20 cellular contexts compared by ENCODE assay signal in the genomic region with DNA sequence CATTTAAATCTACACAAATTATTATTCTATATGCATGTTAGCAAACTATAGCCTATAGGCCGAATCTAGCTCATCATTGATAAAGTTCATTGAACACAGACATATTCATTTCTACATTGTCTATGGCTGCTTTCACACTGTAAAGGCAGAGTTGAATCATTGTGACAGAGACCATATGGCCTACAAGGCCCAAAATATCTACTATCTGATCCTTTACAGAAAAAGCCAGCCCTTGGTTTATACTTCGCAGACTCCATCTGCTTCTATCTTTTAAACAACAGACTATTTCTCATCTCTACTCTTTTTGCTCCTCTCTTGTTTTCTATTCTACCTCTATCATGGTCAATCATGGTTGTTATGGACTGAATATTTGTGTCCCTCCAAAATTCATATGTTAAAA.
DNase-seq lines count a peak whose midpoint lies in the region; ATAC-seq and TF ChIP-seq lines count a peak whose summit lies in the region.
"Had no signal": no experiment of that assay in that cellular context is flagged by ENCODE, and none has a peak within 500 bp of the region (broad histone marks: within the 10 kb centered on the region; RNA-seq: fewer than 3 reads in every experiment).

No MANE protein-coding gene starts in this region.

- H3K36me3 Mint-ChIP-seq in activated T-cell treated with anti-CD3 and anti-CD28 coated beads, Interleukin-2, amount 50 U/mL, for 24 hours (ENCODE audit: low read depth), result no peaks in the 10 kb centered on the region
- H3K36me3 Mint-ChIP-seq: CD4-positive, CD25-positive, alpha-beta regulatory T cell; CD8-positive, alpha-beta T cell had no signal

- TF ChIP-seq CTCF in right lobe of liver (IDR thresholded peaks at IDR 0.05), result no peak

- no peaks in the 10 kb centered on the region for H3K4me1 Mint-ChIP-seq in activated T-cell treated with anti-CD3 and anti-CD28 coated beads, Interleukin-2, amount 50 U/mL, for 24 hours (ENCODE audit: low read depth)
- H3K4me1 Mint-ChIP-seq: B cell; CD4-positive, CD25-positive, alpha-beta regulatory T cell had no signal

- no peak overlapping the region for H3K27ac Mint-ChIP-seq in activated T-cell treated with anti-CD3 and anti-CD28 coated beads, Interleukin-2, amount 50 U/mL, for 24 hours
- H3K27ac Mint-ChIP-seq: B cell; CD4-positive, CD25-positive, alpha-beta regulatory T cell; CD8-positive, alpha-beta T cell had no signal

- DNase-seq in DMS 273 (lab: John Stamatoyannopoulos, UW; ENCODE audit: unreplicated experiment) (peak; percentile 7), DMS 273 treated with DMSO at 0.1 percent for 48 hours (lab: John Stamatoyannopoulos, UW) (no peak), NCI-H1694 (lab: John Stamatoyannopoulos, UW) (peak; percentile 60), NCI-H82 treated with DMSO at 0.1 percent for 48 hours (lab: John Stamatoyannopoulos, UW; ENCODE audit: unreplicated experiment) (peak; percentile 99), cerebellum (ENCODE audit: low spot score) (peak; percentile 34), right lobe of liver (no peak), NCI-H2029 treated with DMSO at 0.1 percent for 48 hours (lab: John Stamatoyannopoulos, UW) (no peak)
- no peak for DNase-seq in activated T-cell treated with anti-CD3 and anti-CD28 coated beads, Interleukin-2, amount 50 U/mL, for 24 hours
- DNase-seq: Caco-2; CD4-positive, CD25-positive, alpha-beta regulatory T cell; CD8-positive, alpha-beta T cell; DMS53; DMS79 treated with DMSO at 0.1 percent for 48 hours; GM23248; H7; HCEC 1CT had no signal

- H3K9me3 ChIP-seq in right lobe of liver, result no peaks in the 10 kb centered on the region
- H3K9me3 ChIP-seq: BLaER1, Caco-2 had no signal

- no peak overlapping the region for H3K4me3 ChIP-seq in right lobe of liver
- H3K4me3 ChIP-seq: BLaER1, GM23248 had no signal

- ATAC-seq in right lobe of liver, result no peak
- ATAC-seq: CD8-positive, alpha-beta T cell had no signal

- 54% methylated on average over 2 of the region's 2 CpGs for WGBS in right lobe of liver (ENCODE audit: insufficient coverage, low coverage, low lambda C conversion rate, missing lambda C conversion rate)

- H3K27me3 Mint-ChIP-seq in activated T-cell treated with anti-CD3 and anti-CD28 coated beads, Interleukin-2, amount 50 U/mL, for 24 hours, result peaks cover 12% of the 10 kb centered on the region
- H3K27me3 Mint-ChIP-seq: CD4-positive, CD25-positive, alpha-beta regulatory T cell had no signal

- H3K27me3 ChIP-seq in right lobe of liver, result no peaks in the 10 kb centered on the region
- H3K27me3 ChIP-seq: BLaER1 had no signal

- no peaks in the 10 kb centered on the region for H3K4me1 ChIP-seq in right lobe of liver
- H3K4me1 ChIP-seq: BLaER1, Caco-2 had no signal

- no peak overlapping the region for H3K27ac ChIP-seq in right lobe of liver
- H3K27ac ChIP-seq: 22Rv1, BLaER1, C4-2B, GM23248 had no signal

- H3K36me3 ChIP-seq in right lobe of liver, result no peaks in the 10 kb centered on the region
- H3K36me3 ChIP-seq: BLaER1 had no signal

- TF ChIP-seq POLR2A in right lobe of liver (IDR thresholded peaks at IDR 0.05), result no peak

- no peak overlapping the region for H3K4me3 Mint-ChIP-seq in activated T-cell treated with anti-CD3 and anti-CD28 coated beads, Interleukin-2, amount 50 U/mL, for 24 hours
- H3K4me3 Mint-ChIP-seq: B cell; CD4-positive, CD25-positive, alpha-beta regulatory T cell; CD8-positive, alpha-beta T cell had no signal

- intact Hi-C loops in right lobe of liver (cut with DNase I), result no loop called here

- no peaks in the 10 kb centered on the region for H3K9me3 Mint-ChIP-seq in activated T-cell treated with anti-CD3 and anti-CD28 coated beads, Interleukin-2, amount 50 U/mL, for 24 hours
- H3K9me3 Mint-ChIP-seq: CD8-positive, alpha-beta T cell had no signal

Comparison
In these comparisons a context has a peak if more than half of its experiments do, and no peak if none do; other contexts are left out.
1. DNase-seq: peak in DMS 273 (single experiment), NCI-H1694 (single experiment), NCI-H82 treated with DMSO at 0.1 percent for 48 hours (single experiment) and cerebellum (single experiment); none in DMS 273 treated with DMSO at 0.1 percent for 48 hours (single experiment), activated T-cell treated with anti-CD3 and anti-CD28 coated beads, Interleukin-2, amount 50 U/mL, for 24 hours (single experiment), right lobe of liver (0 of 3) and NCI-H2029 treated with DMSO at 0.1 percent for 48 hours (single experiment).